ENCODE assay signal across 9 cellular contexts in the genomic region with DNA sequence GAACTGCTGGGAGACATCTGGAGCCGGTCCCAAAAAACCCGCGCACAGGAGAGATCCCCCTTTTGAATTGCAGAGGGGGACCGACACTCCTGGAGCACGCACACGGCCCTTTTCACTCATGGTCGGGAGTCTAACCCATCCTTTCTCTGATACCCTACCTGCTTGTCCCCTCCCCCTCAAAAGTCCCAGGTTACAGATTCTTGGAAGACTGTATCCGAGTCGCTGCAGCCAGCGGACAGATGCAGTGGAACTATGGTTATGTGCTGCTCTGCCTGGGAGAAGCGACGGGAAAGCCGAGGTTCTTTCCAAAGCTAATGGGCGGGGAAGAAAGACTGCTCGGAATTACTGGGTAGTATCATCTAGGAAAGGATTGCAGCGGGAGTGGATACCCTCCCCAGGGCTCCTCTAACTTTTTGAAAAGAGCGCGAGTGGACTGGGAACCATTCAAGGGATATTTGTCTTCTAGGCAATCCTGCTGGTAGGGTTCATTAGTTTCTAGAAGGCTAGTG. TPM values are rescaled to one million over a fixed set of nuclear protein-coding genes. Genes with fewer than 3 reads are reported as not detected.
DNase-seq lines count a peak whose midpoint lies in the region; ATAC-seq and TF ChIP-seq lines count a peak whose summit lies in the region.
"Had no signal": no experiment of that assay in that cellular context is flagged by ENCODE, and none has a peak within 500 bp of the region (broad histone marks: within the 10 kb centered on the region; RNA-seq: fewer than 3 reads in every experiment).

No MANE protein-coding gene starts in this region.

- H3K9me3 ChIP-seq in SK-N-SH = no peaks in the 10 kb centered on the region
- H3K9me3 ChIP-seq in subcutaneous abdominal adipose tissue (ENCODE audit: control insufficient read depth in 5 of 5, low read length in 5 of 5) = no peaks in the 10 kb centered on the region

- H3K4me3 Mint-ChIP-seq in central memory CD8-positive, alpha-beta T cell = peak overlapping the region; percentile 64

- no peaks in the 10 kb centered on the region for H3K9me3 Mint-ChIP-seq in central memory CD8-positive, alpha-beta T cell

- CTCF ChIA-PET in SK-N-SH (lab: Yijun Ruan, JAX) = interaction anchor here (0.6 to 1.8 kb wide), 7 partner anchors 9 to 1345 kb away, joined by 3 to 11 read pairs (median 3); no protein-coding TSS in a partner anchor

- H4K20me1 ChIP-seq in SK-N-SH (ENCODE audit: insufficient read depth) = no peaks in the 10 kb centered on the region

- H3K27me3 ChIP-seq in SK-N-SH (ENCODE audit: insufficient read depth) (no peaks in the 10 kb centered on the region), subcutaneous abdominal adipose tissue (ENCODE audit: control insufficient read depth in 5 of 5, insufficient read depth in 4 of 5, low read length in 5 of 5) (peaks cover 21 to 67% (median 36%) of the 10 kb centered on the region in 5 donors)

- TF ChIP-seq RAD21 in SK-N-SH (IDR thresholded peaks at IDR 0.05; ENCODE audit: low read length) = no peak

- no peak overlapping the region for H3K27ac Mint-ChIP-seq in central memory CD8-positive, alpha-beta T cell (ENCODE audit: low read depth)

- H3K79me2 ChIP-seq in SK-N-SH (ENCODE audit: insufficient read depth) = peaks cover 14% of the 10 kb centered on the region

- peaks cover 16 to 24% of the 10 kb centered on the region in 2 experiments; a peak in 3 of 4 replicates for H3K4me1 ChIP-seq in SK-N-SH (ENCODE audit: control insufficient read depth in 1 of 2, insufficient read depth in 2 of 2, low read depth in 1 of 2, low read length in 1 of 2)
- H3K4me1 ChIP-seq in subcutaneous abdominal adipose tissue (ENCODE audit: control insufficient read depth in 5 of 5, insufficient read depth in 5 of 5, low read length in 5 of 5) = peaks cover 3 to 38% (median 36%) of the 10 kb centered on the region in 5 donors

- peak overlapping the region in 1 of 2 experiments; percentile 98; a peak in 1 of 4 replicates for H3K27ac ChIP-seq in SK-N-SH (ENCODE audit: low read depth in 2 of 2, low read length in 1 of 2)
- peak overlapping the region; percentile 30 for H3K27ac ChIP-seq in subcutaneous abdominal adipose tissue (ENCODE audit: low read depth, low read length)

- ATAC-seq in SK-N-SH treated with all-trans-retinoic acid at 6 μM for 48 hours = no peak
- ATAC-seq in central memory CD8-positive, alpha-beta T cell (replicated peaks; ENCODE audit: extremely low read depth, poor library complexity, severe bottlenecking) = no peak
- ATAC-seq in HG03097 (IDR thresholded peaks at IDR 0.05; ENCODE audit: low FRiP score, unreplicated experiment) = no peak
- no peak for ATAC-seq in GM18498 (IDR thresholded peaks at IDR 0.05; ENCODE audit: unreplicated experiment)

- peaks cover 50% of the 10 kb centered on the region for H3F3A ChIP-seq in SK-N-SH (replicated peaks; ENCODE audit: insufficient read depth)

- peaks cover 97% of the 10 kb centered on the region for H3K27me3 Mint-ChIP-seq in central memory CD8-positive, alpha-beta T cell

- WGBS in SK-N-SH (ENCODE audit: low lambda C conversion rate) = 96% methylated on average over 18 of the region's 18 CpGs

- DNase-seq in SK-N-SH = peak; percentile 21
- no peak for DNase-seq in central memory CD8-positive, alpha-beta T cell (ENCODE audit: low spot score in 2 of 2)
- DNase-seq in left kidney (ENCODE audit: low read depth, low spot score) = peak; percentile 59
- no peak for DNase-seq in SHP77 (lab: John Stamatoyannopoulos, UW)
- DNase-seq: stimulated activated naive CD4-positive, alpha-beta T cell had no signal

- POLR2A ChIA-PET in SK-N-SH (lab: Yijun Ruan, JAX) = no interaction called here

- H3K36me3 Mint-ChIP-seq in central memory CD8-positive, alpha-beta T cell (ENCODE audit: insufficient read depth) = no peaks in the 10 kb centered on the region

- H3K9ac ChIP-seq in SK-N-SH (peak overlapping the region; percentile 74; the same call in 1 of the 2 replicates), subcutaneous abdominal adipose tissue (ENCODE audit: low read length in 5 of 5) (no peak overlapping the region)

- no peak overlapping the region for H2AFZ ChIP-seq in SK-N-SH (ENCODE audit: low read depth)

- peaks cover 9% of the 10 kb centered on the region for H3K4me1 Mint-ChIP-seq in central memory CD8-positive, alpha-beta T cell

- H3K4me3 ChIP-seq in SK-N-SH (ENCODE audit: low read depth in 2 of 2, low read length in 1 of 2) = 0 out of 4 replicates have a peak overlapping the region, but pooled peaks of 1 of the 2 experiments have one; percentile 51
- peak overlapping the region; percentile 59 to 75 (median 72) for H3K4me3 ChIP-seq in subcutaneous abdominal adipose tissue (ENCODE audit: low read depth in 1 of 5, low read length in 5 of 5)

- peak overlapping the region; percentile 61; the same call in 1 of the 2 replicates for H3K4me2 ChIP-seq in SK-N-SH

- no peak for TF ChIP-seq CTCF in SK-N-SH (IDR thresholded peaks at IDR 0.05)

- H3K36me3 ChIP-seq in SK-N-SH (replicated peaks in 1 of 2; ENCODE audit: control insufficient read depth in 1 of 2, insufficient read depth in 2 of 2, low read length in 1 of 2) (no peaks in the 10 kb centered on the region), subcutaneous abdominal adipose tissue (ENCODE audit: control insufficient read depth in 5 of 5, insufficient read depth in 5 of 5, low read length in 5 of 5) (no peaks in the 10 kb centered on the region)

- TF ChIP-seq EP300 in SK-N-SH (IDR thresholded peaks at IDR 0.05; ENCODE audit: borderline replicate concordance in 1 of 2, low read depth in 1 of 2, low read length in 1 of 2) = no peak

- no peaks in the 10 kb centered on the region for H3K9me2 ChIP-seq in SK-N-SH

TF ChIP-seq in SK-N-SH, 30 proteins besides CTCF, POLR2A, EP300 and RAD21 (continues in another document):
- TF ChIP-seq NRF1 (IDR thresholded peaks at IDR 0.05; ENCODE audit: low read depth, low read length) (no peak), RFX5 (IDR thresholded peaks at IDR 0.05; ENCODE audit: low read length) (no peak), NFIC (IDR thresholded peaks at IDR 0.05; ENCODE audit: borderline replicate concordance) (no peak), YY1 (IDR thresholded peaks at IDR 0.05; ENCODE audit: low read depth) (no peak), SMC3 (IDR thresholded peaks at IDR 0.05; ENCODE audit: low read depth, low read length) (no peak), RCOR1 (IDR thresholded peaks at IDR 0.05; ENCODE audit: low read length) (no peak), TAF1 (IDR thresholded peaks at IDR 0.05; ENCODE audit: borderline replicate concordance, low read depth, low read length) (no peak)
- TF ChIP-seq, protein P1, sequence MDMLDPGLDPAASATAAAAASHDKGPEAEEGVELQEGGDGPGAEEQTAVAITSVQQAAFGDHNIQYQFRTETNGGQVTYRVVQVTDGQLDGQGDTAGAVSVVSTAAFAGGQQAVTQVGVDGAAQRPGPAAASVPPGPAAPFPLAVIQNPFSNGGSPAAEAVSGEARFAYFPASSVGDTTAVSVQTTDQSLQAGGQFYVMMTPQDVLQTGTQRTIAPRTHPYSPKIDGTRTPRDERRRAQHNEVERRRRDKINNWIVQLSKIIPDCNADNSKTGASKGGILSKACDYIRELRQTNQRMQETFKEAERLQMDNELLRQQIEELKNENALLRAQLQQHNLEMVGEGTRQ (IDR thresholded peaks at IDR 0.05; ENCODE audit: borderline replicate concordance, low read depth, low read length) = no peak
- TF ChIP-seq, protein P2, sequence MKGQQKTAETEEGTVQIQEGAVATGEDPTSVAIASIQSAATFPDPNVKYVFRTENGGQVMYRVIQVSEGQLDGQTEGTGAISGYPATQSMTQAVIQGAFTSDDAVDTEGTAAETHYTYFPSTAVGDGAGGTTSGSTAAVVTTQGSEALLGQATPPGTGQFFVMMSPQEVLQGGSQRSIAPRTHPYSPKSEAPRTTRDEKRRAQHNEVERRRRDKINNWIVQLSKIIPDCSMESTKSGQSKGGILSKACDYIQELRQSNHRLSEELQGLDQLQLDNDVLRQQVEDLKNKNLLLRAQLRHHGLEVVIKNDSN (IDR thresholded peaks at IDR 0.05; ENCODE audit: borderline replicate concordance, low read depth) = no peak

TF ChIP-seq in SK-N-SH treated with all-trans-retinoic acid at 6 μM for 48 hours, 23 proteins besides CTCF, POLR2A, EP300 and RAD21:
- no peak for TF ChIP-seq ZFP30 (CRISPR knock-in tag; IDR thresholded peaks at IDR 0.05)
- TF ChIP-seq TCF4 (CRISPR knock-in tag; IDR thresholded peaks at IDR 0.05; ENCODE audit: borderline replicate concordance) = no peak
- TF ChIP-seq ZNF565 (CRISPR knock-in tag; conservative IDR thresholded peaks at IDR 0.05; ENCODE audit: low read depth) = no peak
- TF ChIP-seq OSR1 (CRISPR knock-in tag; IDR thresholded peaks at IDR 0.05) = no peak

RNA-seq across cellular contexts. Expression of gene PTHLH, which starts 1.5 kb away (rescaled TPM):
- polyA plus RNA-seq in SK-N-SH (2012; rRNA removed) = 29.0 and 29.1 TPM in 2 replicates
- polyA plus RNA-seq in SK-N-SH (2012; cell fraction: cytosol; rRNA removed) = 25.7 and 33.9 TPM in 2 replicates
- 34.9 and 36.4 TPM in 2 replicates for polyA plus RNA-seq in SK-N-SH (2012; cell fraction: nucleus; rRNA removed)

Comparison
In these comparisons a context has a peak if more than half of its experiments do, and no peak if none do; other contexts are left out.
1. DNase-seq: peak in SK-N-SH (single experiment) and left kidney (single experiment); none in central memory CD8-positive, alpha-beta T cell (0 of 2) and SHP77 (0 of 2).